Comparison of ENCODE assay signal across 39 cellular contexts in the genomic region with DNA sequence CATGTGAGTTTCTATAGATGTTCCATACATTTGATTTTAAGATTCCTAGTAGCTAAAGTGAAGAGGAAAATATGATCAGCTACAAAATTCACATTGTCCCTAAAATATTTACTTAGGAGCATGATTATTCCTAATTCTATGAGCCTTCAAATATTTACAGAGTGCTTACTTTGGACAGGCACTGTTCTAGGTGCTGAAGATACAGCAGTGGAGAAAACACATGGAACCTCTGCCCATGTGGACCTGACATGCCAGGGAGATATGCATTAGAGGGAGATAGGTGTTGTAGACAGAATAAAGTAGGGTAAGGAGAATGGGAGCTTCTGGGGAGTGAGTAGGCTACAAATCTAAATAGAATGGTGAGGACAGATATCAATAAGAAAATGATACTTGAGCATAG.
"Had no signal": no experiment of that assay in that cellular context is flagged by ENCODE, and none has a peak within 500 bp of the region (broad histone marks: within the 10 kb centered on the region; RNA-seq: fewer than 3 reads in every experiment).

No MANE protein-coding gene starts in this region.

- H3K36me3 ChIP-seq: adrenal gland, ascending aorta, brain microvascular endothelial cell, breast epithelium, cardiac muscle cell, colonic mucosa had no signal

- H3K27ac Mint-ChIP-seq: activated naive CD4-positive, alpha-beta T cell treated with anti-CD3 and anti-CD28 coated beads for 36 hours; activated naive CD4-positive, alpha-beta T cell treated with anti-CD3 and anti-CD28 coated beads, Interleukin-2, amount 10 ng/mL, durations not matched to agents 7 days and 5 days; activated naive CD4-positive, alpha-beta T cell treated with anti-CD3 and anti-CD28 coated beads, Interleukin-2, amount 50 U/mL, for 24 hours; activated naive CD4-positive, alpha-beta T cell treated with anti-CD3 and anti-CD28 coated beads, Interleukin-2, amount 50 U/mL, for 72 hours; activated naive CD8-positive, alpha-beta T cell; activated naive CD8-positive, alpha-beta T cell treated with anti-CD3 and anti-CD28 coated beads for 36 hours; activated naive CD8-positive, alpha-beta T cell treated with anti-CD3 and anti-CD28 coated beads, Interleukin-2, amount 10 ng/mL, durations not matched to agents 7 days and 5 days; activated naive CD8-positive, alpha-beta T cell treated with anti-CD3 and anti-CD28 coated beads, Interleukin-2, amount 50 U/mL, for 24 hours; activated T-cell treated with anti-CD3 and anti-CD28 coated beads, Interleukin-2, amount 50 U/mL, for 24 hours; activated T-cell treated with anti-CD3 and anti-CD28 coated beads, Interleukin-2, amount 50 U/mL, for 72 hours; activated T-helper 1 cell treated with anti-CD3 and anti-CD28 coated beads, Interleukin-12 subunit alpha, Interleukin-12 subunit beta, Interleukin-2, Interleukin-4 antibody, amounts not matched to agents 30 ng/mL and 10 ng/mL and 1 ng/mL, durations not matched to agents 14 hours and 24 hours and 36 hours; activated T-helper 17 cell treated with anti-CD3 and anti-CD28 coated beads, Interleukin-2, amount 50 U/mL, for 72 hours; activated T-helper 2 cell treated with anti-CD3 and anti-CD28 coated beads, Interferon-gamma antibody, Interleukin-2, Interleukin-4, amounts not matched to agents 10 μg/mL and 5 μg/mL and 100 μg/mL, durations not matched to agents 14 hours and 24 hours and 36 hours; brain had no signal

- H3K27me3 ChIP-seq: adrenal gland, ascending aorta, body of pancreas, brain microvascular endothelial cell, breast epithelium, colonic mucosa had no signal

- H3K4me1 ChIP-seq: adrenal gland, ascending aorta, body of pancreas, breast epithelium, colonic mucosa had no signal

- H3K4me1 Mint-ChIP-seq: activated naive CD4-positive, alpha-beta T cell treated with anti-CD3 and anti-CD28 coated beads, Interleukin-2, amount 10 ng/mL, durations not matched to agents 7 days and 5 days; activated naive CD4-positive, alpha-beta T cell treated with anti-CD3 and anti-CD28 coated beads, Interleukin-2, amount 50 U/mL, for 24 hours; activated naive CD8-positive, alpha-beta T cell treated with anti-CD3 and anti-CD28 coated beads for 36 hours; activated naive CD8-positive, alpha-beta T cell treated with anti-CD3 and anti-CD28 coated beads, Interleukin-2, amount 10 ng/mL, durations not matched to agents 7 days and 5 days; activated naive CD8-positive, alpha-beta T cell treated with anti-CD3 and anti-CD28 coated beads, Interleukin-2, amount 50 U/mL, for 24 hours; activated T-helper 17 cell treated with anti-CD3 and anti-CD28 coated beads, Interleukin-2, amount 50 U/mL, for 72 hours; brain; central memory CD8-positive, alpha-beta T cell had no signal

- FAIRE-seq: bronchial epithelial cell, colon had no signal

- H3K4me3 Mint-ChIP-seq: activated naive CD4-positive, alpha-beta T cell treated with anti-CD3 and anti-CD28 coated beads for 36 hours; activated naive CD4-positive, alpha-beta T cell treated with anti-CD3 and anti-CD28 coated beads, Interleukin-2, amount 10 ng/mL, durations not matched to agents 7 days and 5 days; activated naive CD4-positive, alpha-beta T cell treated with anti-CD3 and anti-CD28 coated beads, Interleukin-2, amount 50 U/mL, for 24 hours; activated naive CD8-positive, alpha-beta T cell; activated naive CD8-positive, alpha-beta T cell treated with anti-CD3 and anti-CD28 coated beads for 36 hours; activated naive CD8-positive, alpha-beta T cell treated with anti-CD3 and anti-CD28 coated beads, Interleukin-2, amount 10 ng/mL, durations not matched to agents 7 days and 5 days; activated naive CD8-positive, alpha-beta T cell treated with anti-CD3 and anti-CD28 coated beads, Interleukin-2, amount 50 U/mL, for 24 hours; activated T-cell treated with anti-CD3 and anti-CD28 coated beads, Interleukin-2, amount 50 U/mL, for 24 hours; activated T-cell treated with anti-CD3 and anti-CD28 coated beads, Interleukin-2, amount 50 U/mL, for 4 hours; activated T-cell treated with anti-CD3 and anti-CD28 coated beads, Interleukin-2, amount 50 U/mL, for 72 hours; activated T-helper 1 cell treated with anti-CD3 and anti-CD28 coated beads, Interleukin-12 subunit alpha, Interleukin-12 subunit beta, Interleukin-2, Interleukin-4 antibody, amounts not matched to agents 30 ng/mL and 10 ng/mL and 1 ng/mL, durations not matched to agents 14 hours and 24 hours and 36 hours; activated T-helper 17 cell treated with anti-CD3 and anti-CD28 coated beads, Interleukin-2, amount 50 U/mL, for 72 hours; brain; central memory CD8-positive, alpha-beta T cell had no signal

- H3K9me3 ChIP-seq: colonic mucosa had no signal

- H3K27ac ChIP-seq: adrenal gland, ascending aorta, body of pancreas, brain microvascular endothelial cell, breast epithelium, cardiac muscle cell, colonic mucosa had no signal

- ATAC-seq: activated naive CD4-positive, alpha-beta T cell treated with anti-CD3 and anti-CD28 coated beads, Interleukin-2, amount 50 U/mL, for 72 hours; activated naive CD8-positive, alpha-beta T cell treated with anti-CD3 and anti-CD28 coated beads, Interleukin-2, amount 50 U/mL, for 24 hours; activated T-cell treated with anti-CD3 and anti-CD28 coated beads, Interleukin-2, amount 50 U/mL, for 4 hours; activated T-cell treated with anti-CD3 and anti-CD28 coated beads, Interleukin-2, amount 50 U/mL, for 72 hours; activated T-helper 17 cell treated with anti-CD3 and anti-CD28 coated beads, Interleukin-2, amount 50 U/mL, for 72 hours; body of pancreas had no signal

- H3K36me3 Mint-ChIP-seq: activated naive CD4-positive, alpha-beta T cell treated with anti-CD3 and anti-CD28 coated beads, Interleukin-2, amount 10 ng/mL, durations not matched to agents 7 days and 5 days; activated naive CD8-positive, alpha-beta T cell treated with anti-CD3 and anti-CD28 coated beads, Interleukin-2, amount 10 ng/mL, durations not matched to agents 7 days and 5 days; brain had no signal

- DNase-seq: activated effector memory CD4-positive, alpha-beta T cell treated with anti-CD3 and anti-CD28 coated beads, Interleukin-2, amount 50 U/mL, for 16 hours; activated effector memory CD4-positive, alpha-beta T cell treated with Interleukin-2 at 50 U/mL for 16 hours; activated gamma-delta T cell; activated gamma-delta T cell treated with Interleukin-2 at 50 U/mL for 16 hours; activated naive CD4-positive, alpha-beta T cell; activated naive CD4-positive, alpha-beta T cell treated with anti-CD3 and anti-CD28 coated beads for 36 hours; activated naive CD4-positive, alpha-beta T cell treated with anti-CD3 and anti-CD28 coated beads, Interleukin-2, amount 10 ng/mL, durations not matched to agents 7 days and 5 days; activated naive CD4-positive, alpha-beta T cell treated with anti-CD3 and anti-CD28 coated beads, Interleukin-2, amount 50 U/mL, for 16 hours; activated naive CD4-positive, alpha-beta T cell treated with Interleukin-2 at 50 U/mL for 16 hours; activated naive CD8-positive, alpha-beta T cell treated with anti-CD3 and anti-CD28 coated beads for 36 hours; activated naive CD8-positive, alpha-beta T cell treated with anti-CD3 and anti-CD28 coated beads, Interleukin-2, amount 10 ng/mL, durations not matched to agents 7 days and 5 days; activated naive CD8-positive, alpha-beta T cell treated with anti-CD3 and anti-CD28 coated beads, Interleukin-2, amount 50 U/mL, for 24 hours; activated T-cell treated with anti-CD3 and anti-CD28 coated beads, Interleukin-2, amount 50 U/mL, for 24 hours; activated T-cell treated with anti-CD3 and anti-CD28 coated beads, Interleukin-2, amount 50 U/mL, for 4 hours; activated T-cell treated with anti-CD3 and anti-CD28 coated beads, Interleukin-2, amount 50 U/mL, for 48 hours; activated T-cell treated with anti-CD3 and anti-CD28 coated beads, Interleukin-2, amount 50 U/mL, for 72 hours; adrenal gland; amniotic stem cell; amygdala; anterior cingulate cortex; aorta; body of pancreas; brain microvascular endothelial cell; central memory CD4-positive, alpha-beta T cell; cerebellar nuclear complex; colonic mucosa had no signal

- H3K4me3 ChIP-seq: adrenal gland, ascending aorta, body of pancreas, breast epithelium, cardiac muscle cell, colonic mucosa had no signal

- H3K27me3 Mint-ChIP-seq: activated naive CD4-positive, alpha-beta T cell treated with anti-CD3 and anti-CD28 coated beads, Interleukin-2, amount 10 ng/mL, durations not matched to agents 7 days and 5 days; activated naive CD4-positive, alpha-beta T cell treated with anti-CD3 and anti-CD28 coated beads, Interleukin-2, amount 50 U/mL, for 24 hours; activated naive CD8-positive, alpha-beta T cell; activated naive CD8-positive, alpha-beta T cell treated with anti-CD3 and anti-CD28 coated beads for 36 hours; activated naive CD8-positive, alpha-beta T cell treated with anti-CD3 and anti-CD28 coated beads, Interleukin-2, amount 10 ng/mL, durations not matched to agents 7 days and 5 days; activated naive CD8-positive, alpha-beta T cell treated with anti-CD3 and anti-CD28 coated beads, Interleukin-2, amount 50 U/mL, for 24 hours; activated T-cell treated with anti-CD3 and anti-CD28 coated beads, Interleukin-2, amount 50 U/mL, for 24 hours; activated T-helper 17 cell treated with anti-CD3 and anti-CD28 coated beads, Interleukin-2, amount 50 U/mL, for 72 hours; brain; central memory CD8-positive, alpha-beta T cell had no signal
